In genomic region chr1:180542113-180542512, GRCh38 we compare ENCODE assay signal across 1 cellular context.
TF ChIP-seq lines count a peak whose summit lies in the region.

No MANE protein-coding gene starts in this region.

TF ChIP-seq in HEK293, 187 proteins besides CTCF, POLR2A, EP300 and RAD21 (continued from another document):
- TF ChIP-seq, protein P1, sequence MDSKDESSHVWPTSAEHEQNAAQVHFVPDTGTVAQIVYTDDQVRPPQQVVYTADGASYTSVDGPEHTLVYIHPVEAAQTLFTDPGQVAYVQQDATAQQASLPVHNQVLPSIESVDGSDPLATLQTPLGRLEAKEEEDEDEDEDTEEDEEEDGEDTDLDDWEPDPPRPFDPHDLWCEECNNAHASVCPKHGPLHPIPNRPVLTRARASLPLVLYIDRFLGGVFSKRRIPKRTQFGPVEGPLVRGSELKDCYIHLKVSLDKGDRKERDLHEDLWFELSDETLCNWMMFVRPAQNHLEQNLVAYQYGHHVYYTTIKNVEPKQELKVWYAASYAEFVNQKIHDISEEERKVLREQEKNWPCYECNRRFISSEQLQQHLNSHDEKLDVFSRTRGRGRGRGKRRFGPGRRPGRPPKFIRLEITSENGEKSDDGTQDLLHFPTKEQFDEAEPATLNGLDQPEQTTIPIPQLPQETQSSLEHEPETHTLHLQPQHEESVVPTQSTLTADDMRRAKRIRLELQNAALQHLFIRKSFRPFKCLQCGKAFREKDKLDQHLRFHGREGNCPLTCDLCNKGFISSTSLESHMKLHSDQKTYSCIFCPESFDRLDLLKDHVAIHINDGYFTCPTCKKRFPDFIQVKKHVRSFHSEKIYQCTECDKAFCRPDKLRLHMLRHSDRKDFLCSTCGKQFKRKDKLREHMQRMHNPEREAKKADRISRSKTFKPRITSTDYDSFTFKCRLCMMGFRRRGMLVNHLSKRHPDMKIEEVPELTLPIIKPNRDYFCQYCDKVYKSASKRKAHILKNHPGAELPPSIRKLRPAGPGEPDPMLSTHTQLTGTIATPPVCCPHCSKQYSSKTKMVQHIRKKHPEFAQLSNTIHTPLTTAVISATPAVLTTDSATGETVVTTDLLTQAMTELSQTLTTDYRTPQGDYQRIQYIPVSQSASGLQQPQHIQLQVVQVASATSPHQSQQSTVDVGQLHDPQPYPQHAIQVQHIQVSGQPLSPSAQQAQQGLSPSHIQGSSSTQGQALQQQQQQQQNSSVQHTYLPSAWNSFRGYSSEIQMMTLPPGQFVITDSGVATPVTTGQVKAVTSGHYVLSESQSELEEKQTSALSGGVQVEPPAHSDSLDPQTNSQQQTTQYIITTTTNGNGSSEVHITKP (tag by site-specific recombination; IDR thresholded peaks at IDR 0.05) = peak; percentile 64
- no peak for TF ChIP-seq ZNF311 (tag by site-specific recombination; IDR thresholded peaks at IDR 0.05; ENCODE audit: borderline replicate concordance)
- TF ChIP-seq ZNF549 (tag by site-specific recombination; IDR thresholded peaks at IDR 0.05) = no peak
- TF ChIP-seq ZNF404 (tag by site-specific recombination; IDR thresholded peaks at IDR 0.05) = no peak
- TF ChIP-seq ZNF621 (tag by site-specific recombination; IDR thresholded peaks at IDR 0.05) = no peak
- no peak for TF ChIP-seq PATZ1 (tag by site-specific recombination; IDR thresholded peaks at IDR 0.05)
- no peak for TF ChIP-seq GLIS1 (tag by site-specific recombination; IDR thresholded peaks at IDR 0.05)
- TF ChIP-seq SALL2 (tag by site-specific recombination; IDR thresholded peaks at IDR 0.05; ENCODE audit: borderline replicate concordance) = no peak
- peak; percentile 66; the same call in 1 of the 2 replicates for TF ChIP-seq ZIC2 (tag by site-specific recombination; IDR thresholded peaks at IDR 0.05)
- TF ChIP-seq ZNF560 (tag by site-specific recombination; IDR thresholded peaks at IDR 0.05; ENCODE audit: borderline replicate concordance) = no peak
- TF ChIP-seq GLI4 (tag by site-specific recombination; IDR thresholded peaks at IDR 0.05) = no peak
